ENCODE assay signal across 16 cellular contexts in genomic region chr13:26658972-26659371, GRCh38.
DNase-seq lines count a peak whose midpoint lies in the region; ATAC-seq, FAIRE-seq and TF ChIP-seq lines count a peak whose summit lies in the region.
"Had no signal": no experiment of that assay in that cellular context is flagged by ENCODE, and none has a peak within 500 bp of the region (broad histone marks: within the 10 kb centered on the region; RNA-seq: fewer than 3 reads in every experiment).

No MANE protein-coding gene starts in this region.

- DNase-seq in Ammon's horn (ENCODE audit: low spot score) (peak; percentile 12), G401 (ENCODE audit: low spot score) (peak; percentile 30), bronchial epithelial cell (ENCODE audit: low read depth) (no peak), right atrium auricular region (ENCODE audit: low spot score) (no peak), SHP77 treated with DMSO at 0.1 percent for 48 hours (lab: John Stamatoyannopoulos, UW) (no peak), NCI-H1930 (lab: John Stamatoyannopoulos, UW) (no peak)
- DNase-seq: CD8-positive, alpha-beta memory T cell; EL; NCI-H187 treated with DMSO at 0.1 percent for 48 hours; NCI-H226; NCI-H774 had no signal

- ATAC-seq in GM19467 (IDR thresholded peaks at IDR 0.05; ENCODE audit: unreplicated experiment): no peak

- no peaks in the 10 kb centered on the region for H3K9me3 ChIP-seq in right atrium auricular region
- H3K9me3 ChIP-seq: BLaER1 had no signal

- H3K36me3 ChIP-seq in bronchial epithelial cell (ENCODE audit: control insufficient read depth, insufficient read depth, low read length) (no peaks in the 10 kb centered on the region), right atrium auricular region (no peaks in the 10 kb centered on the region)
- H3K36me3 ChIP-seq: BLaER1 had no signal

- no peaks in the 10 kb centered on the region for H3K27me3 ChIP-seq in bronchial epithelial cell (ENCODE audit: control insufficient read depth, insufficient read depth, low read length)
- no peaks in the 10 kb centered on the region for H3K27me3 ChIP-seq in right atrium auricular region
- H3K27me3 ChIP-seq: BLaER1 had no signal

- in situ Hi-C loops in G401 (cut with HindIII; ENCODE audit: low sequenced_read_pairs): no loop called here

- H3K4me3 ChIP-seq in bronchial epithelial cell (ENCODE audit: low read depth, low read length) (no peak overlapping the region), right atrium auricular region (no peak overlapping the region)
- H3K4me3 ChIP-seq: BLaER1 had no signal

- peak overlapping the region; percentile 22 to 43 for H3K27ac ChIP-seq in right atrium auricular region
- H3K27ac ChIP-seq: BLaER1, KMS-11 had no signal

- TF ChIP-seq CTCF in bronchial epithelial cell (IDR thresholded peaks at IDR 0.05; ENCODE audit: insufficient read depth, low read length, severe bottlenecking) (no peak), right atrium auricular region (IDR thresholded peaks at IDR 0.05) (no peak)

- FAIRE-seq in bronchial epithelial cell (lab: Jason Lieb, UNC): peak; percentile 36
- FAIRE-seq: H54, RCC 7860 had no signal

- H3K4me1 ChIP-seq in right atrium auricular region: peaks cover 0 to 15% of the 10 kb centered on the region in 2 donors
- H3K4me1 ChIP-seq: BLaER1 had no signal

Comparison
In these comparisons a context has a peak if more than half of its experiments do, and no peak if none do; other contexts are left out.
1. DNase-seq: peak in Ammon's horn (single experiment) and G401 (single experiment); none in bronchial epithelial cell (single experiment), right atrium auricular region (single experiment), SHP77 treated with DMSO at 0.1 percent for 48 hours (single experiment) and NCI-H1930 (0 of 2).